8 cellular contexts compared by ENCODE assay signal in the genomic region with DNA sequence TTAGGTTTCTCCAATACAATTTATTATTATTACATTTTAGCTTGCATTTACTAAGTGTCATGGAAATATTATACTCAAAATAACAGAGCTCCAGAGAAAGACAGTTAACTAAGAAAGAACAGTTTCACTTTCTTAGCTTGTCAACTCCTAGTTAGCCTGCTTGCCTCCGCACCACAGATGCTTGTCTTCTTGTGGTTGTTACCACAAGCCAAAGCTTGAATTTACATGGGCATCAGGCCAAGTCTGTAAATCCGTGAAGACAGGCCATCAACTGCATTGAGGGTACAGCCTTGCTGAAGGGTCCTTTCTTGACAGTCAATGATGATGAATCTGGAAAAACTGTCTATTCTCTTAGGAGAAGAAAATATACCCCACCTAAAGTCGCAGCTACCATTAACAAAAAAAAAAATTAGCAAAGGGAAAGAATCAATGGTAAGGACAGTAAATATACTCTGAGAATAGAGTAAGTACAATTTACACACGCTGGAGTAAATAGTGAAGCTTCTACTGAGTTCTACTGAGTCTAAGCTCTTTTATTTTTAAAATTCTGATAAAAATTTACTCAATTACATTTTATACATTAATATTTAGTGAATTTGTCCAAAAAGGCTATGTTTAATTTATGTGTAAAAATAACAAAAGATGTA. TPM values are rescaled to one million over a fixed set of nuclear protein-coding genes. Genes with fewer than 3 reads are reported as not detected.
A peak's percentile ranks its signal among the peaks of the same experiment; 100 is the strongest.
DNase-seq lines count a peak whose midpoint lies in the region; ATAC-seq, FAIRE-seq and TF ChIP-seq lines count a peak whose summit lies in the region.

No MANE protein-coding gene starts in this region.

- peak; percentile 95 for FAIRE-seq in GM19239 (lab: Jason Lieb, UNC)

- H3K9me3 ChIP-seq in CD4-positive, CD25-positive, alpha-beta regulatory T cell (ENCODE audit: control insufficient read depth in 2 of 2, low read length in 2 of 2), result no peaks in the 10 kb centered on the region
- H3K9me3 ChIP-seq in SJSA1 (replicated peaks) (no peaks in the 10 kb centered on the region), thyroid gland (no peaks in the 10 kb centered on the region)

- peaks cover 10% of the 10 kb centered on the region for H3K4me1 ChIP-seq in CD4-positive, CD25-positive, alpha-beta regulatory T cell (ENCODE audit: control insufficient read depth, insufficient read depth, low read length, poor library complexity, severe bottlenecking)
- H3K4me1 ChIP-seq in SJSA1 (replicated peaks) (peaks cover 6% of the 10 kb centered on the region; the same call in 1 of the 2 replicates), thyroid gland (no peaks in the 10 kb centered on the region)

- in situ Hi-C loops in astrocyte of the cerebellum (cut with HindIII; ENCODE audit: low sequenced_read_pairs), result no loop called here

- H3K4me1 Mint-ChIP-seq in CD4-positive, CD25-positive, alpha-beta regulatory T cell, result peaks cover 7 to 22% (median 11%) of the 10 kb centered on the region in 4 donors

- no peaks in the 10 kb centered on the region for H3K9me3 Mint-ChIP-seq in CD4-positive, CD25-positive, alpha-beta regulatory T cell

- peaks cover 9% of the 10 kb centered on the region for H3K36me3 ChIP-seq in CD4-positive, CD25-positive, alpha-beta regulatory T cell (ENCODE audit: control insufficient read depth, insufficient read depth, low read length)
- H3K36me3 ChIP-seq in SJSA1, result no peaks in the 10 kb centered on the region
- peaks cover under 1 to 5% of the 10 kb centered on the region in 2 donors for H3K36me3 ChIP-seq in thyroid gland

- H3K4me3 Mint-ChIP-seq in CD4-positive, CD25-positive, alpha-beta regulatory T cell, result peak overlapping the region in 3 of 4 donors; percentile 7 to 58 (median 28)

- H3K36me3 Mint-ChIP-seq in CD4-positive, CD25-positive, alpha-beta regulatory T cell, result peaks cover 4% of the 10 kb centered on the region

- H3K4me3 ChIP-seq in CD4-positive, CD25-positive, alpha-beta regulatory T cell (ENCODE audit: low read depth, low read length), result peak overlapping the region; percentile 26
- no peak overlapping the region for H3K4me3 ChIP-seq in SJSA1
- no peak overlapping the region for H3K4me3 ChIP-seq in astrocyte of the cerebellum (ENCODE audit: low read depth, low read length)
- H3K4me3 ChIP-seq in skeletal muscle cell (ENCODE audit: low read depth, low read length), result no peak overlapping the region
- no peak overlapping the region for H3K4me3 ChIP-seq in thyroid gland (replicated peaks in 1 of 3)

- 71 to 81% methylated on average over 4 of the region's 4 CpGs for WGBS in thyroid gland, 2 donors

- TF ChIP-seq CTCF in astrocyte of the cerebellum (IDR thresholded peaks at IDR 0.05; ENCODE audit: low read depth, low read length, missing control alignments) (no peak), thyroid gland (IDR thresholded peaks at IDR 0.05) (no peak)

- no peak overlapping the region for H3K27ac ChIP-seq in CD4-positive, CD25-positive, alpha-beta regulatory T cell (ENCODE audit: insufficient read depth, low read length, poor library complexity, severe bottlenecking)
- no peak overlapping the region for H3K27ac ChIP-seq in SJSA1
- no peak overlapping the region for H3K27ac ChIP-seq in thyroid gland

- peak overlapping the region; percentile 15 to 33 (median 20) for H3K27ac Mint-ChIP-seq in CD4-positive, CD25-positive, alpha-beta regulatory T cell

- TF ChIP-seq POLR2A in thyroid gland (IDR thresholded peaks at IDR 0.05), result no peak

- DNase-seq in CD4-positive, CD25-positive, alpha-beta regulatory T cell, result peak in 2 of 3 donors; percentile 39 to 79
- DNase-seq in GM19239 (ENCODE audit: insufficient read length, low spot score) (peak; percentile 30), SJSA1 (ENCODE audit: low read depth in 1 of 2, low spot score in 2 of 2) (peak; percentile 26 to 47), astrocyte of the cerebellum (ENCODE audit: low read depth) (peak; percentile 69), skeletal muscle cell (ENCODE audit: low read depth) (peak; percentile 59), thyroid gland (no peak), midbrain (lab: John Stamatoyannopoulos, UW) (no peak)

- H3K27me3 ChIP-seq in CD4-positive, CD25-positive, alpha-beta regulatory T cell (ENCODE audit: control insufficient read depth, insufficient read depth, low read length), result no peaks in the 10 kb centered on the region
- no peaks in the 10 kb centered on the region for H3K27me3 ChIP-seq in SJSA1 (replicated peaks)
- no peaks in the 10 kb centered on the region for H3K27me3 ChIP-seq in thyroid gland

- no peaks in the 10 kb centered on the region for H3K27me3 Mint-ChIP-seq in CD4-positive, CD25-positive, alpha-beta regulatory T cell

- intact Hi-C loops in thyroid gland (cut with DNase I), result no loop called here

- peak; percentile 75 to 81 for ATAC-seq in CD4-positive, CD25-positive, alpha-beta regulatory T cell (ENCODE audit: low read depth in 2 of 2)
- ATAC-seq in HG03442 (IDR thresholded peaks at IDR 0.05; ENCODE audit: unreplicated experiment), result peak; percentile 70

RNA-seq across cellular contexts. Expression of a gene that starts 15.6 kb away (rescaled TPM):
- 44.3 TPM for total RNA-seq in CD4-positive, CD25-positive, alpha-beta regulatory T cell
- 1 to 10 TPM; 2.2 to 6.6 (median 3.6) TPM for polyA plus RNA-seq in CD4-positive, CD25-positive, alpha-beta regulatory T cell
- 29.4 and 44.6 TPM in 2 replicates for total RNA-seq in SJSA1 (2014; rRNA removed; shearing (Covaris generic))
- total RNA-seq in thyroid gland, result 10 to 100 TPM; 45.6 to 80.8 (median 59.3) TPM

RNA-seq across cellular contexts. Expression of a gene that starts 33.6 kb away (rescaled TPM):
- 35.5 TPM for total RNA-seq in CD4-positive, CD25-positive, alpha-beta regulatory T cell
- 10 to 100 TPM in 2 of 4 donors, 1 to 10 TPM in 2; 5.0 to 13.6 (median 10.0) TPM for polyA plus RNA-seq in CD4-positive, CD25-positive, alpha-beta regulatory T cell
- 27.2 and 30.3 TPM in 2 replicates for total RNA-seq in SJSA1 (2014; rRNA removed; shearing (Covaris generic))
- 10 to 100 TPM; 52.7 to 86.7 (median 76.1) TPM for total RNA-seq in thyroid gland

Comparison
In these comparisons a context has a peak if more than half of its experiments do, and no peak if none do; other contexts are left out.
1. DNase-seq: peak in CD4-positive, CD25-positive, alpha-beta regulatory T cell (2 of 3), GM19239 (single experiment), SJSA1 (2 of 2), astrocyte of the cerebellum (single experiment) and skeletal muscle cell (single experiment); none in thyroid gland (0 of 2) and midbrain (single experiment).